8 cellular contexts compared by ENCODE assay signal in genomic region chr7:77328669-77329068, GRCh38.
A peak's percentile ranks its signal among the peaks of the same experiment; 100 is the strongest.
DNase-seq lines count a peak whose midpoint lies in the region; ATAC-seq, FAIRE-seq and TF ChIP-seq lines count a peak whose summit lies in the region.
"Had no signal": no experiment of that assay in that cellular context is flagged by ENCODE, and none has a peak within 500 bp of the region (broad histone marks: within the 10 kb centered on the region; RNA-seq: fewer than 3 reads in every experiment).

No MANE protein-coding gene starts in this region.

- FAIRE-seq in HTR-8/SVneo (lab: Jason Lieb, UNC) (no peak), HepG2 (lab: Jason Lieb, UNC) (no peak)

- H3F3A ChIP-seq in PC-3 (ENCODE audit: low read length, unreplicated experiment) (no peaks in the 10 kb centered on the region), smooth muscle cell (ENCODE audit: low read depth) (no peaks in the 10 kb centered on the region)

- H3K36me3 ChIP-seq in PC-3 (ENCODE audit: low read depth, low read length) (no peaks in the 10 kb centered on the region), smooth muscle cell (ENCODE audit: low read depth) (no peaks in the 10 kb centered on the region), HepG2 (replicated peaks in 1 of 2; ENCODE audit: control insufficient read depth in 1 of 2, insufficient read depth in 2 of 2, low read length in 2 of 2) (peaks cover 6 to 21% of the 10 kb centered on the region in 2 experiments), body of pancreas (replicated peaks in 1 of 2; ENCODE audit: insufficient read depth in 1 of 2, low read depth in 2 of 2) (peaks cover 0 to 2% of the 10 kb centered on the region in 2 donors)

- WGBS in smooth muscle cell (ENCODE audit: low lambda C conversion rate): 84% methylated on average over 1 of the region's 1 CpG
- 92% methylated on average over 1 of the region's 1 CpG for WGBS in HepG2 (ENCODE audit: low lambda C conversion rate)
- 65 to 78% methylated on average over 1 of the region's 1 CpG for WGBS in body of pancreas, 2 donors

- H3K4me2 ChIP-seq in PC-3 (ENCODE audit: low read length) (peak overlapping the region; percentile 69), smooth muscle cell (no peak overlapping the region), HepG2 (ENCODE audit: low read depth, low read length) (no peak overlapping the region)
- H3K4me2 ChIP-seq: hepatocyte had no signal

- POLR2A ChIA-PET in PC-3 (lab: Charles Lee; ENCODE audit: unreplicated experiment): interaction anchor here (0.6 kb wide), 1 partner anchor 259 kb away, joined by 8 read pairs; no protein-coding TSS in a partner anchor
- POLR2A ChIA-PET in HepG2 (lab: Yijun Ruan, JAX): no interaction called here

- TF ChIP-seq EP300 in HepG2 (IDR thresholded peaks at IDR 0.05; ENCODE audit: low read depth in 2 of 2, low read length in 2 of 2) (no peak), HepG2 (CRISPR knock-in tag; IDR thresholded peaks at IDR 0.05; ENCODE audit: borderline replicate concordance) (no peak)

- peak; percentile 73 for DNase-seq in HCEC 1CT
- DNase-seq in PC-3: peak; percentile 54
- no peak for DNase-seq in coronary artery (ENCODE audit: low spot score)
- DNase-seq in smooth muscle cell (lab: John Stamatoyannopoulos, UW; ENCODE audit: unreplicated experiment): no peak
- no peak for DNase-seq in HTR-8/SVneo (ENCODE audit: insufficient read length, low spot score)
- DNase-seq in HepG2 (ENCODE audit: low spot score): no peak
- no peak for DNase-seq in body of pancreas

- H3K27ac ChIP-seq in PC-3 (ENCODE audit: low read length) (peak overlapping the region; percentile 40), coronary artery (peak overlapping the region; percentile 57 to 64), smooth muscle cell (ENCODE audit: low read depth) (peak overlapping the region; percentile 1), HepG2 (ENCODE audit: extremely low read length, insufficient read depth, low read length) (no peak overlapping the region), body of pancreas (no peak overlapping the region)

- peaks cover 59% of the 10 kb centered on the region for H3K4me1 ChIP-seq in PC-3 (ENCODE audit: insufficient read depth, low read length)
- H3K4me1 ChIP-seq in smooth muscle cell (ENCODE audit: low read depth): no peaks in the 10 kb centered on the region
- H3K4me1 ChIP-seq in HepG2 (ENCODE audit: insufficient read depth, low read length): peaks cover 17% of the 10 kb centered on the region
- H3K4me1 ChIP-seq in body of pancreas: no peaks in the 10 kb centered on the region

- no peaks in the 10 kb centered on the region for H3K27me3 ChIP-seq in PC-3 (ENCODE audit: low read length)
- no peaks in the 10 kb centered on the region for H3K27me3 ChIP-seq in smooth muscle cell (ENCODE audit: low read depth)
- H3K27me3 ChIP-seq in HepG2 (ENCODE audit: control insufficient read depth in 1 of 2, insufficient read depth in 2 of 2, low read length in 2 of 2): no peaks in the 10 kb centered on the region
- no peaks in the 10 kb centered on the region for H3K27me3 ChIP-seq in body of pancreas
- H3K27me3 ChIP-seq: hepatocyte had no signal

- no peaks in the 10 kb centered on the region for H3K79me2 ChIP-seq in PC-3 (ENCODE audit: low read length)
- no peaks in the 10 kb centered on the region for H3K79me2 ChIP-seq in smooth muscle cell (ENCODE audit: low read depth)
- no peaks in the 10 kb centered on the region for H3K79me2 ChIP-seq in HepG2 (ENCODE audit: insufficient read depth, low read length)
- H3K79me2 ChIP-seq: hepatocyte had no signal

- no peaks in the 10 kb centered on the region for H3K9me2 ChIP-seq in PC-3 (replicated peaks; ENCODE audit: low read length)

- CTCF ChIA-PET in PC-3 (lab: Charles Lee): no interaction called here
- CTCF ChIA-PET in HepG2 (lab: Yijun Ruan, JAX; ENCODE audit: low intra/inter-chr PET ratio, low total read pairs): no interaction called here

- H3K9ac ChIP-seq in PC-3 (ENCODE audit: low read length): peak overlapping the region; percentile 10; the same call in 1 of the 2 replicates
- H3K9ac ChIP-seq in smooth muscle cell (ENCODE audit: low read depth): no peak overlapping the region
- no peak overlapping the region for H3K9ac ChIP-seq in HepG2 (ENCODE audit: insufficient read depth, low read depth, low read length)

- ATAC-seq in PC-3 (no peak), HepG2 (no peak), body of pancreas (no peak)

- no peaks in the 10 kb centered on the region for H4K20me1 ChIP-seq in PC-3 (ENCODE audit: low read length)
- H4K20me1 ChIP-seq in smooth muscle cell (ENCODE audit: low read depth): no peaks in the 10 kb centered on the region
- H4K20me1 ChIP-seq in HepG2 (ENCODE audit: insufficient read depth, low read length): no peaks in the 10 kb centered on the region

- intact Hi-C loops in PC-3 (cut with micrococcal nuclease): loop anchor here (1.0 kb wide), 1 partner anchor 19 kb away; no protein-coding TSS in a partner anchor
- intact Hi-C loops in HepG2 (cut with micrococcal nuclease; ENCODE audit: unreplicated experiment): no loop called here
- intact Hi-C loops in body of pancreas (cut with DNase I): no loop called here

- TF ChIP-seq CTCF in PC-3 (conservative IDR thresholded peaks at IDR 0.05; ENCODE audit: low read depth, low read length) (no peak), coronary artery (IDR thresholded peaks at IDR 0.05) (no peak), smooth muscle cell (IDR thresholded peaks at IDR 0.05; ENCODE audit: borderline replicate concordance, insufficient read depth, poor library complexity, severe bottlenecking) (no peak), HepG2 (CRISPR knock-in tag; IDR thresholded peaks at IDR 0.05) (no peak), body of pancreas (IDR thresholded peaks at IDR 0.05) (no peak)

- H2AFZ ChIP-seq in PC-3 (ENCODE audit: low read length) (peak overlapping the region; percentile 17; the same call in 1 of the 2 replicates), smooth muscle cell (ENCODE audit: low read depth) (no peak overlapping the region), HepG2 (ENCODE audit: low read length) (no peak overlapping the region)
- H2AFZ ChIP-seq: hepatocyte had no signal

- in situ Hi-C loops in HepG2 (cut with HindIII; ENCODE audit: extremely low pct_ligation_motif_present, low pct_unique_long_range_greater_than_20kb): no loop called here

- H3K9me3 ChIP-seq in PC-3 (ENCODE audit: low read length) (no peaks in the 10 kb centered on the region), smooth muscle cell (replicated peaks; ENCODE audit: low read depth) (no peaks in the 10 kb centered on the region), HepG2 (ENCODE audit: low read length) (no peaks in the 10 kb centered on the region), body of pancreas (no peaks in the 10 kb centered on the region)

- TF ChIP-seq RAD21 in HepG2 (CRISPR knock-in tag; IDR thresholded peaks at IDR 0.05): no peak

- BruUV-seq in PC-3 (replicated peaks; lab: Mats Ljungman, UMichigan) (no TSS peak), HepG2 (replicated peaks; lab: Mats Ljungman, UMichigan) (no TSS peak)

- H3K4me3 ChIP-seq in PC-3 (ENCODE audit: low read length) (no peak overlapping the region), coronary artery (no peak overlapping the region), smooth muscle cell (no peak overlapping the region), HepG2 (replicated peaks in 1 of 3; ENCODE audit: insufficient read depth in 1 of 3, low read depth in 2 of 3, low read length in 3 of 3) (no peak overlapping the region), body of pancreas (no peak overlapping the region)
- H3K4me3 ChIP-seq: hepatocyte had no signal

- TF ChIP-seq POLR2A in HepG2 (IDR thresholded peaks at IDR 0.05; ENCODE audit: insufficient read depth in 1 of 2, low read depth in 2 of 2, low read length in 2 of 2): no peak
- no peak for TF ChIP-seq POLR2A in body of pancreas (IDR thresholded peaks at IDR 0.05)

TF ChIP-seq in HepG2, 621 proteins besides CTCF, POLR2A, EP300 and RAD21 (continues in another document):
- TF ChIP-seq ZNF256 (CRISPR knock-in tag; conservative IDR thresholded peaks at IDR 0.05) (no peak), ZNF773 (CRISPR knock-in tag; IDR thresholded peaks at IDR 0.05; ENCODE audit: borderline replicate concordance) (no peak), TBX2 (CRISPR knock-in tag; IDR thresholded peaks at IDR 0.05; ENCODE audit: borderline replicate concordance) (no peak), ZNF556 (CRISPR knock-in tag; IDR thresholded peaks at IDR 0.05; ENCODE audit: borderline replicate concordance) (no peak), TP53 (CRISPR knock-in tag; conservative IDR thresholded peaks at IDR 0.05) (no peak), ZNF230 (CRISPR knock-in tag; IDR thresholded peaks at IDR 0.05) (no peak), FOSL1 (CRISPR knock-in tag; IDR thresholded peaks at IDR 0.05; ENCODE audit: borderline replicate concordance) (no peak), SOX6 (IDR thresholded peaks at IDR 0.05) (no peak), SOX6 (CRISPR knock-in tag; IDR thresholded peaks at IDR 0.05) (no peak), AGO1 (IDR thresholded peaks at IDR 0.05; ENCODE audit: low read depth, low read length, poor library complexity, severe bottlenecking) (no peak), ZFP62 (CRISPR knock-in tag; IDR thresholded peaks at IDR 0.05) (no peak), ZNF160 (CRISPR knock-in tag; IDR thresholded peaks at IDR 0.05) (no peak), ARNTL (CRISPR knock-in tag; IDR thresholded peaks at IDR 0.05) (no peak), PBX2 (CRISPR knock-in tag; IDR thresholded peaks at IDR 0.05) (no peak), KDM6A (CRISPR knock-in tag; IDR thresholded peaks at IDR 0.05; ENCODE audit: low read depth) (no peak)

Comparison
In these comparisons a context has a peak if more than half of its experiments do, and no peak if none do; other contexts are left out.
1. DNase-seq: peak in HCEC 1CT (single experiment) and PC-3 (single experiment); none in coronary artery (single experiment), smooth muscle cell (single experiment), HTR-8/SVneo (single experiment), HepG2 (single experiment) and body of pancreas (0 of 4).
2. H3K27ac ChIP-seq: peak in PC-3 (single experiment), coronary artery (2 of 2) and smooth muscle cell (single experiment); none in HepG2 (single experiment) and body of pancreas (0 of 4).